ENCODE assay signal across 8 cellular contexts in genomic region chr7:99997545-99998137, GRCh38. TPM values are rescaled to one million over a fixed set of nuclear protein-coding genes. Genes with fewer than 3 reads are reported as not detected.
DNase-seq lines count a peak whose midpoint lies in the region; ATAC-seq and TF ChIP-seq lines count a peak whose summit lies in the region.
"Had no signal": no experiment of that assay in that cellular context is flagged by ENCODE, and none has a peak within 500 bp of the region (broad histone marks: within the 10 kb centered on the region; RNA-seq: fewer than 3 reads in every experiment).

No MANE protein-coding gene starts in this region.

- DNase-seq in GM19238 (ENCODE audit: insufficient read length, low spot score) (peak; percentile 56), RWPE2 (ENCODE audit: low spot score) (peak; percentile 36), hepatocyte (ENCODE audit: low spot score) (peak; percentile 59), NCI-H1105 (lab: John Stamatoyannopoulos, UW) (no peak), NCI-H446 treated with DMSO at 0.1 percent for 48 hours (lab: John Stamatoyannopoulos, UW) (no peak)
- peak; percentile 90 for DNase-seq in activated naive CD8-positive, alpha-beta T cell treated with anti-CD3 and anti-CD28 coated beads, Interleukin-2, amount 10 ng/mL, durations not matched to agents 7 days and 5 days

- TF ChIP-seq CTCF in RWPE2 (IDR thresholded peaks at IDR 0.05; ENCODE audit: poor library complexity, severe bottlenecking) (no peak), hepatocyte (IDR thresholded peaks at IDR 0.05; ENCODE audit: poor library complexity) (no peak)

- peak overlapping the region; percentile 85 for H2AFZ ChIP-seq in hepatocyte

- peaks cover 14% of the 10 kb centered on the region for H3K4me1 Mint-ChIP-seq in activated naive CD8-positive, alpha-beta T cell treated with anti-CD3 and anti-CD28 coated beads, Interleukin-2, amount 10 ng/mL, durations not matched to agents 7 days and 5 days
- H3K4me1 Mint-ChIP-seq: neural crest cell had no signal

- no peaks in the 10 kb centered on the region for H4K20me1 ChIP-seq in hepatocyte (ENCODE audit: insufficient read depth, poor library complexity, severe bottlenecking)

- H3K36me3 ChIP-seq in RWPE2 (ENCODE audit: low read depth): no peaks in the 10 kb centered on the region
- no peaks in the 10 kb centered on the region for H3K36me3 ChIP-seq in hepatocyte (replicated peaks; ENCODE audit: insufficient read depth, low read depth)

- peak overlapping the region; percentile 73 for H3K4me2 ChIP-seq in hepatocyte

- H3K4me3 Mint-ChIP-seq in activated naive CD8-positive, alpha-beta T cell treated with anti-CD3 and anti-CD28 coated beads, Interleukin-2, amount 10 ng/mL, durations not matched to agents 7 days and 5 days: peak overlapping the region; percentile 68
- H3K4me3 Mint-ChIP-seq: neural crest cell had no signal

- H3K4me3 ChIP-seq in RWPE2 (ENCODE audit: severe bottlenecking): no peak overlapping the region
- H3K4me3 ChIP-seq in hepatocyte: no peak overlapping the region
- peak overlapping the region; percentile 28 to 44 (median 33) for H3K4me3 ChIP-seq in skin epidermis

- no peaks in the 10 kb centered on the region for H3K36me3 Mint-ChIP-seq in activated naive CD8-positive, alpha-beta T cell treated with anti-CD3 and anti-CD28 coated beads, Interleukin-2, amount 10 ng/mL, durations not matched to agents 7 days and 5 days

- peaks cover 9% of the 10 kb centered on the region for H3K27me3 Mint-ChIP-seq in activated naive CD8-positive, alpha-beta T cell treated with anti-CD3 and anti-CD28 coated beads, Interleukin-2, amount 10 ng/mL, durations not matched to agents 7 days and 5 days

- H3K27ac ChIP-seq in RWPE2 (ENCODE audit: poor library complexity, severe bottlenecking) (no peak overlapping the region), hepatocyte (peak overlapping the region; percentile 85), skin epidermis (peak overlapping the region; percentile 36 to 90 (median 76))

- H3K27ac Mint-ChIP-seq in activated naive CD8-positive, alpha-beta T cell treated with anti-CD3 and anti-CD28 coated beads, Interleukin-2, amount 10 ng/mL, durations not matched to agents 7 days and 5 days: peak overlapping the region; percentile 83

- POLR2A ChIA-PET in activated naive CD8-positive, alpha-beta T cell treated with anti-CD3 and anti-CD28 coated beads, Interleukin-2, amount 10 ng/mL, durations not matched to agents 7 days and 5 days (lab: Charles Lee): interaction anchor here (0.6 to 3.0 kb wide), 5 partner anchors 15 to 131 kb away, joined by 3 to 22 read pairs (median 4); partner anchors contain the start of gene ZKSCAN1

- 36% methylated on average over 34 of the region's 35 CpGs for WGBS in hepatocyte (ENCODE audit: low lambda C conversion rate, missing lambda C conversion rate)

- no peak for ATAC-seq in RWPE2 (ENCODE audit: low read depth)
- ATAC-seq in activated naive CD8-positive, alpha-beta T cell treated with anti-CD3 and anti-CD28 coated beads, Interleukin-2, amount 10 ng/mL, durations not matched to agents 7 days and 5 days (ENCODE audit: low read depth): peak; percentile 94

- no peaks in the 10 kb centered on the region for H3K9me2 ChIP-seq in hepatocyte (replicated peaks; ENCODE audit: insufficient read depth)

- H3K27me3 ChIP-seq in RWPE2 (ENCODE audit: insufficient read depth, poor library complexity, severe bottlenecking) (no peaks in the 10 kb centered on the region), hepatocyte (no peaks in the 10 kb centered on the region)

- H3K9me3 ChIP-seq in RWPE2 (ENCODE audit: severe bottlenecking): no peaks in the 10 kb centered on the region
- H3K9me3 ChIP-seq in hepatocyte (ENCODE audit: low read depth): no peaks in the 10 kb centered on the region

- H3K79me2 ChIP-seq in hepatocyte: no peaks in the 10 kb centered on the region

- no peaks in the 10 kb centered on the region for H3K9me3 Mint-ChIP-seq in activated naive CD8-positive, alpha-beta T cell treated with anti-CD3 and anti-CD28 coated beads, Interleukin-2, amount 10 ng/mL, durations not matched to agents 7 days and 5 days
- H3K9me3 Mint-ChIP-seq: neural crest cell had no signal

- H3K4me1 ChIP-seq in RWPE2 (ENCODE audit: insufficient read depth, poor library complexity, severe bottlenecking) (no peaks in the 10 kb centered on the region), hepatocyte (ENCODE audit: insufficient read depth) (peaks cover 14% of the 10 kb centered on the region)

RNA-seq across cellular contexts. Expression of gene ZKSCAN1, which starts 17.8 kb away (rescaled TPM):
- 10 to 100 TPM; 85.5 to 88.8 TPM for total RNA-seq in activated naive CD8-positive, alpha-beta T cell treated with anti-CD3 and anti-CD28 coated beads, Interleukin-2, amount 10 ng/mL, durations not matched to agents 7 days and 5 days
- total RNA-seq in hepatocyte: 41.1 and 44.0 TPM in 2 replicates
- polyA plus RNA-seq in hepatocyte: 27.0 and 29.2 TPM in 2 replicates

RNA-seq across cellular contexts. Expression of gene AZGP1, which starts 21.8 kb away (rescaled TPM):
- not detected for total RNA-seq in activated naive CD8-positive, alpha-beta T cell treated with anti-CD3 and anti-CD28 coated beads, Interleukin-2, amount 10 ng/mL, durations not matched to agents 7 days and 5 days
- total RNA-seq in hepatocyte: 46.1 and 52.6 TPM in 2 replicates
- polyA plus RNA-seq in hepatocyte: 44.3 and 73.6 TPM in 2 replicates
- total RNA-seq: neural crest cell had no signal

RNA-seq across cellular contexts. Expression of gene ZSCAN21, which starts 51.9 kb away (rescaled TPM):
- 10 to 100 TPM in 1 of 2 experiments, 1 to 10 TPM in 1; 9.8 to 10.1 TPM for total RNA-seq in activated naive CD8-positive, alpha-beta T cell treated with anti-CD3 and anti-CD28 coated beads, Interleukin-2, amount 10 ng/mL, durations not matched to agents 7 days and 5 days
- total RNA-seq in hepatocyte: 9.6 and 10.9 TPM in 2 replicates
- 11.7 and 12.8 TPM in 2 replicates for polyA plus RNA-seq in hepatocyte

Comparison
In these comparisons a context has a peak if more than half of its experiments do, and no peak if none do; other contexts are left out.
1. DNase-seq: peak in GM19238 (single experiment), RWPE2 (single experiment), activated naive CD8-positive, alpha-beta T cell treated with anti-CD3 and anti-CD28 coated beads, Interleukin-2, amount 10 ng/mL, durations not matched to agents 7 days and 5 days (single experiment) and hepatocyte (single experiment); none in NCI-H1105 (single experiment) and NCI-H446 treated with DMSO at 0.1 percent for 48 hours (single experiment).
2. H3K4me3 ChIP-seq: peak in skin epidermis (7 of 7); none in RWPE2 (single experiment) and hepatocyte (single experiment).
3. RNA of gene AZGP1, which starts 21.8 kb away (total RNA-seq): 46.1 to 52.6 TPM in hepatocyte; not detected in activated naive CD8-positive, alpha-beta T cell treated with anti-CD3 and anti-CD28 coated beads, Interleukin-2, amount 10 ng/mL, durations not matched to agents 7 days and 5 days; every median in the first group is over 10 times any median in the second.